Comparison of ENCODE assay signal across 17 cellular contexts in genomic region chr11:1479678-1480118, GRCh38.
"Had no signal": no experiment of that assay in that cellular context is flagged by ENCODE, and none has a peak within 500 bp of the region (broad histone marks: within the 10 kb centered on the region; RNA-seq: fewer than 3 reads in every experiment).

No MANE protein-coding gene starts in this region.

- H3K9me3 Mint-ChIP-seq: activated CD4-positive, alpha-beta memory T cell treated with anti-CD3 and anti-CD28 coated beads, Interleukin-2, amount 10 ng/mL, durations not matched to agents 7 days and 5 days; activated naive CD4-positive, alpha-beta T cell treated with anti-CD3 and anti-CD28 coated beads, Interleukin-2, amount 50 U/mL, for 24 hours; activated T-cell treated with anti-CD3 and anti-CD28 coated beads, Interleukin-2, amount 50 U/mL, for 24 hours; naive thymus-derived CD8-positive, alpha-beta T cell; T-helper 1 cell treated with Interleukin-12 subunit alpha and Interleukin-12 subunit beta and Interleukin-4 antibody, amounts not matched to agents 30 μg/mL and 1 μg/mL, for 36 hours; WTC11 had no signal

- H3K27me3 ChIP-seq: adrenal gland, body of pancreas, gastrocnemius medialis, right lobe of liver, stomach, thyroid gland had no signal

- H3K9me3 ChIP-seq: adrenal gland, body of pancreas, gastrocnemius medialis, right lobe of liver, stomach, thyroid gland had no signal

- H3K36me3 Mint-ChIP-seq: WTC11 had no signal

- H3K4me1 ChIP-seq: body of pancreas, right lobe of liver had no signal

- H3K4me3 Mint-ChIP-seq: activated CD4-positive, alpha-beta memory T cell treated with anti-CD3 and anti-CD28 coated beads, Interleukin-2, amount 10 ng/mL, durations not matched to agents 7 days and 5 days; activated naive CD4-positive, alpha-beta T cell treated with anti-CD3 and anti-CD28 coated beads, Interleukin-2, amount 50 U/mL, for 24 hours; activated T-cell treated with anti-CD3 and anti-CD28 coated beads, Interleukin-2, amount 50 U/mL, for 24 hours; naive thymus-derived CD8-positive, alpha-beta T cell; T-helper 1 cell treated with Interleukin-12 subunit alpha and Interleukin-12 subunit beta and Interleukin-4 antibody, amounts not matched to agents 30 μg/mL and 1 μg/mL, for 36 hours; WTC11 had no signal

- ATAC-seq: body of pancreas; gastrocnemius medialis; left colon; naive thymus-derived CD8-positive, alpha-beta T cell; right lobe of liver; WTC11 had no signal

- DNase-seq: activated CD4-positive, alpha-beta memory T cell treated with anti-CD3 and anti-CD28 coated beads, Interleukin-2, amount 10 ng/mL, durations not matched to agents 7 days and 5 days; activated CD4-positive, alpha-beta T cell treated with anti-CD3 and anti-CD28 coated beads for 4 hours; activated T-cell treated with anti-CD3 and anti-CD28 coated beads, Interleukin-2, amount 50 U/mL, for 24 hours; adrenal gland; dermis blood vessel endothelial cell; stomach had no signal

- H3K27ac Mint-ChIP-seq: activated CD4-positive, alpha-beta memory T cell treated with anti-CD3 and anti-CD28 coated beads, Interleukin-2, amount 10 ng/mL, durations not matched to agents 7 days and 5 days; activated naive CD4-positive, alpha-beta T cell treated with anti-CD3 and anti-CD28 coated beads, Interleukin-2, amount 50 U/mL, for 24 hours; activated T-cell treated with anti-CD3 and anti-CD28 coated beads, Interleukin-2, amount 50 U/mL, for 24 hours; progenitor cell of endocrine pancreas; T-helper 1 cell treated with Interleukin-12 subunit alpha and Interleukin-12 subunit beta and Interleukin-4 antibody, amounts not matched to agents 30 μg/mL and 1 μg/mL, for 36 hours had no signal

- H3K4me3 ChIP-seq: adrenal gland, body of pancreas, gastrocnemius medialis, right lobe of liver, stomach, thyroid gland had no signal

- H3K4me1 Mint-ChIP-seq: activated CD4-positive, alpha-beta memory T cell treated with anti-CD3 and anti-CD28 coated beads, Interleukin-2, amount 10 ng/mL, durations not matched to agents 7 days and 5 days; activated naive CD4-positive, alpha-beta T cell treated with anti-CD3 and anti-CD28 coated beads, Interleukin-2, amount 50 U/mL, for 24 hours; WTC11 had no signal

- H3K27ac ChIP-seq: adrenal gland, body of pancreas, epithelial cell of prostate, gastrocnemius medialis, right lobe of liver, thyroid gland had no signal
